Comparison of ENCODE assay signal across 13 cellular contexts in genomic region chr10:44809652-44810051, GRCh38.
A peak's percentile ranks its signal among the peaks of the same experiment; 100 is the strongest.
DNase-seq lines count a peak whose midpoint lies in the region; ATAC-seq and TF ChIP-seq lines count a peak whose summit lies in the region.
"Had no signal": no experiment of that assay in that cellular context is flagged by ENCODE, and none has a peak within 500 bp of the region (broad histone marks: within the 10 kb centered on the region; RNA-seq: fewer than 3 reads in every experiment).

No MANE protein-coding gene starts in this region.

- H3K36me3 ChIP-seq in left ventricle myocardium inferior (no peaks in the 10 kb centered on the region), adipocyte (ENCODE audit: control insufficient read depth, insufficient read depth, low read length, severe bottlenecking) (no peaks in the 10 kb centered on the region), stomach (no peaks in the 10 kb centered on the region)

- intact Hi-C loops in left ventricle myocardium inferior (cut with micrococcal nuclease), result no loop called here
- intact Hi-C loops in Right ventricle myocardium inferior (cut with DNase I), result loop anchor here (10.0 kb wide), 1 partner anchor 85 kb away; no protein-coding TSS in a partner anchor
- intact Hi-C loops in stomach (cut with DNase I; ENCODE audit: low total_unique reads), result no loop called here
- intact Hi-C loops in activated CD4-positive, alpha-beta memory T cell treated with anti-CD3 and anti-CD28 coated beads for 36 hours (cut with micrococcal nuclease), result no loop called here

- H3K27me3 ChIP-seq in left ventricle myocardium inferior (ENCODE audit: low read depth) (no peaks in the 10 kb centered on the region), adipocyte (replicated peaks; ENCODE audit: control insufficient read depth, insufficient read depth, low read length) (no peaks in the 10 kb centered on the region), stomach (no peaks in the 10 kb centered on the region)

- H3K9ac ChIP-seq in adipocyte (ENCODE audit: low read length), result no peak overlapping the region

- TF ChIP-seq EP300 in stomach (IDR thresholded peaks at IDR 0.05), result no peak

- H3K9me3 Mint-ChIP-seq in activated CD4-positive, alpha-beta memory T cell treated with anti-CD3 and anti-CD28 coated beads for 36 hours, result no peaks in the 10 kb centered on the region

- peaks cover 53% of the 10 kb centered on the region for H3K4me1 ChIP-seq in left ventricle myocardium inferior
- H3K4me1 ChIP-seq in adipocyte (ENCODE audit: control insufficient read depth, insufficient read depth, low read length), result peaks cover 21% of the 10 kb centered on the region
- H3K4me1 ChIP-seq in stomach, result peaks cover 0 to 14% (median 10%) of the 10 kb centered on the region in 4 donors

- POLR2A ChIA-PET in activated CD4-positive, alpha-beta memory T cell treated with anti-CD3 and anti-CD28 coated beads for 36 hours (lab: Charles Lee), result no interaction called here

- DNase-seq in left ventricle myocardium inferior, result no peak
- DNase-seq in Right ventricle myocardium inferior (ENCODE audit: missing footprints), result no peak
- DNase-seq in adipocyte (ENCODE audit: low read depth), result peak; percentile 30
- peak; percentile 34 to 69 for DNase-seq in foreskin fibroblast
- no peak for DNase-seq in stomach
- no peak for DNase-seq in midbrain (lab: John Stamatoyannopoulos, UW)
- no peak for DNase-seq in activated CD4-positive, alpha-beta memory T cell treated with anti-CD3 and anti-CD28 coated beads for 36 hours
- DNase-seq: activated T-cell treated with anti-CD3 and anti-CD28 coated beads for 4 hours, cortex of kidney, DND-41, NCI-H1417, posterior cingulate gyrus had no signal

- H3K9me3 ChIP-seq in left ventricle myocardium inferior (replicated peaks) (no peaks in the 10 kb centered on the region), adipocyte (ENCODE audit: control insufficient read depth, low read length) (peaks cover 4% of the 10 kb centered on the region), stomach (no peaks in the 10 kb centered on the region)

- H3K36me3 Mint-ChIP-seq in activated CD4-positive, alpha-beta memory T cell treated with anti-CD3 and anti-CD28 coated beads for 36 hours, result no peaks in the 10 kb centered on the region

- TF ChIP-seq CTCF in left ventricle myocardium inferior (IDR thresholded peaks at IDR 0.05; ENCODE audit: borderline replicate concordance), result peak; percentile 37
- no peak for TF ChIP-seq CTCF in foreskin fibroblast (IDR thresholded peaks at IDR 0.05; ENCODE audit: low read depth, low read length)
- no peak for TF ChIP-seq CTCF in stomach (IDR thresholded peaks at IDR 0.05)

- H3K27ac Mint-ChIP-seq in activated CD4-positive, alpha-beta memory T cell treated with anti-CD3 and anti-CD28 coated beads for 36 hours, result no peak overlapping the region

- H3K27ac ChIP-seq in left ventricle myocardium inferior (replicated peaks) (no peak overlapping the region), stomach (no peak overlapping the region)

- no peak overlapping the region for H3K4me3 Mint-ChIP-seq in activated CD4-positive, alpha-beta memory T cell treated with anti-CD3 and anti-CD28 coated beads for 36 hours

- H3K27me3 Mint-ChIP-seq in activated CD4-positive, alpha-beta memory T cell treated with anti-CD3 and anti-CD28 coated beads for 36 hours, result peaks cover 5% of the 10 kb centered on the region

- H3K4me3 ChIP-seq in left ventricle myocardium inferior (no peak overlapping the region), adipocyte (ENCODE audit: low read length) (no peak overlapping the region), foreskin fibroblast (ENCODE audit: low read depth in 1 of 2, low read length in 2 of 2) (no peak overlapping the region), stomach (no peak overlapping the region)

- TF ChIP-seq POLR2A in stomach (IDR thresholded peaks at IDR 0.05), result no peak

- CTCF ChIA-PET in activated CD4-positive, alpha-beta memory T cell treated with anti-CD3 and anti-CD28 coated beads for 36 hours (lab: Charles Lee), result no interaction called here

- ATAC-seq in Right ventricle myocardium inferior (no peak), HG02884 (IDR thresholded peaks at IDR 0.05; ENCODE audit: unreplicated experiment) (no peak)

- H3K4me1 Mint-ChIP-seq in activated CD4-positive, alpha-beta memory T cell treated with anti-CD3 and anti-CD28 coated beads for 36 hours (ENCODE audit: low read depth), result no peaks in the 10 kb centered on the region

Comparison
In these comparisons a context has a peak if more than half of its experiments do, and no peak if none do; other contexts are left out.
1. DNase-seq: peak in adipocyte (single experiment) and foreskin fibroblast (2 of 2); none in left ventricle myocardium inferior (single experiment), Right ventricle myocardium inferior (single experiment), stomach (single experiment), midbrain (single experiment) and activated CD4-positive, alpha-beta memory T cell treated with anti-CD3 and anti-CD28 coated beads for 36 hours (single experiment).